13 cellular contexts compared by ENCODE assay signal in genomic region chr6:7171119-7171518, GRCh38.
DNase-seq lines count a peak whose midpoint lies in the region; ATAC-seq and TF ChIP-seq lines count a peak whose summit lies in the region.
"Had no signal": no experiment of that assay in that cellular context is flagged by ENCODE, and none has a peak within 500 bp of the region (broad histone marks: within the 10 kb centered on the region; RNA-seq: fewer than 3 reads in every experiment).

No MANE protein-coding gene starts in this region.

- TF ChIP-seq RAD21 in liver (IDR thresholded peaks at IDR 0.05), result peak; percentile 59 to 78

- in situ Hi-C loops in transverse colon (cut with MboI; ENCODE audit: low pct_ligation_motif_present in 1 of 4, low pct_unique_long_range_greater_than_20kb in 1 of 4, low sequenced_read_pairs in 3 of 4), result no loop called here

- H3K4me3 Mint-ChIP-seq in activated naive CD4-positive, alpha-beta T cell treated with anti-CD3 and anti-CD28 coated beads, Interleukin-2, amount 50 U/mL, for 24 hours, result no peak overlapping the region
- H3K4me3 Mint-ChIP-seq: activated CD4-positive, alpha-beta memory T cell treated with anti-CD3 and anti-CD28 coated beads for 36 hours; activated naive CD4-positive, alpha-beta T cell treated with anti-CD3 and anti-CD28 coated beads, Interleukin-2, amount 10 ng/mL, durations not matched to agents 7 days and 5 days; natural killer cell had no signal

- no peak for TF ChIP-seq EP300 in transverse colon (IDR thresholded peaks at IDR 0.05; ENCODE audit: low read depth)

- H3K9ac ChIP-seq in liver (ENCODE audit: low read depth in 1 of 2, low read length in 2 of 2), result peak overlapping the region in 1 of 2 donors; percentile 18

- intact Hi-C loops in transverse colon (cut with DNase I; ENCODE audit: low total_unique reads), result no loop called here

- no peaks in the 10 kb centered on the region for H3K9me3 ChIP-seq in liver (ENCODE audit: control insufficient read depth in 4 of 4, low read length in 3 of 4)
- no peaks in the 10 kb centered on the region for H3K9me3 ChIP-seq in transverse colon

- peak overlapping the region; percentile 67 for H3K27ac Mint-ChIP-seq in activated naive CD4-positive, alpha-beta T cell treated with anti-CD3 and anti-CD28 coated beads, Interleukin-2, amount 50 U/mL, for 24 hours
- H3K27ac Mint-ChIP-seq: activated CD4-positive, alpha-beta memory T cell treated with anti-CD3 and anti-CD28 coated beads for 36 hours; activated naive CD4-positive, alpha-beta T cell treated with anti-CD3 and anti-CD28 coated beads, Interleukin-2, amount 10 ng/mL, durations not matched to agents 7 days and 5 days had no signal

- no peaks in the 10 kb centered on the region for H3K27me3 ChIP-seq in liver (ENCODE audit: control insufficient read depth in 4 of 4, insufficient read depth in 4 of 4, low read length in 3 of 4)
- no peaks in the 10 kb centered on the region for H3K27me3 ChIP-seq in transverse colon

- no peak for TF ChIP-seq POLR2A in transverse colon (IDR thresholded peaks at IDR 0.05)

- H3K4me1 ChIP-seq in liver (ENCODE audit: control insufficient read depth in 4 of 4, insufficient read depth in 4 of 4, low read length in 3 of 4), result peaks cover 27 to 67% (median 61%) of the 10 kb centered on the region in 4 donors
- H3K4me1 ChIP-seq in transverse colon, result peaks cover 42 to 71% (median 55%) of the 10 kb centered on the region in 4 donors

- no peaks in the 10 kb centered on the region for H3K36me3 Mint-ChIP-seq in activated naive CD4-positive, alpha-beta T cell treated with anti-CD3 and anti-CD28 coated beads, Interleukin-2, amount 50 U/mL, for 24 hours
- H3K36me3 Mint-ChIP-seq: activated CD4-positive, alpha-beta memory T cell treated with anti-CD3 and anti-CD28 coated beads for 36 hours; activated naive CD4-positive, alpha-beta T cell treated with anti-CD3 and anti-CD28 coated beads, Interleukin-2, amount 10 ng/mL, durations not matched to agents 7 days and 5 days; natural killer cell had no signal

- 35% methylated on average over 10 of the region's 10 CpGs for WGBS in liver
- 62 to 78% methylated on average over 3 to 10 of the region's 10 CpGs for WGBS in transverse colon (ENCODE audit: low coverage in 1 of 2), 2 donors

- H3K4me3 ChIP-seq in liver (ENCODE audit: low read depth in 1 of 3, low read length in 3 of 3) (no peak overlapping the region), transverse colon (no peak overlapping the region)

- no peaks in the 10 kb centered on the region for H3K36me3 ChIP-seq in liver (ENCODE audit: control insufficient read depth in 4 of 4, insufficient read depth in 3 of 4, low read depth in 1 of 4, low read length in 3 of 4)
- no peaks in the 10 kb centered on the region for H3K36me3 ChIP-seq in transverse colon

- no peak for ATAC-seq in HG03175 (IDR thresholded peaks at IDR 0.05; ENCODE audit: unreplicated experiment)
- ATAC-seq: natural killer cell had no signal

- no peaks in the 10 kb centered on the region for H3K27me3 Mint-ChIP-seq in activated naive CD4-positive, alpha-beta T cell treated with anti-CD3 and anti-CD28 coated beads, Interleukin-2, amount 50 U/mL, for 24 hours
- H3K27me3 Mint-ChIP-seq: activated CD4-positive, alpha-beta memory T cell treated with anti-CD3 and anti-CD28 coated beads for 36 hours; activated naive CD4-positive, alpha-beta T cell treated with anti-CD3 and anti-CD28 coated beads, Interleukin-2, amount 10 ng/mL, durations not matched to agents 7 days and 5 days had no signal

- no peaks in the 10 kb centered on the region for H3K9me3 Mint-ChIP-seq in activated naive CD4-positive, alpha-beta T cell treated with anti-CD3 and anti-CD28 coated beads, Interleukin-2, amount 50 U/mL, for 24 hours
- H3K9me3 Mint-ChIP-seq: activated CD4-positive, alpha-beta memory T cell treated with anti-CD3 and anti-CD28 coated beads for 36 hours; activated naive CD4-positive, alpha-beta T cell treated with anti-CD3 and anti-CD28 coated beads, Interleukin-2, amount 10 ng/mL, durations not matched to agents 7 days and 5 days; natural killer cell had no signal

- no peak for TF ChIP-seq CTCF in liver (IDR thresholded peaks at IDR 0.05; ENCODE audit: low read depth, low read length, missing input control)
- no peak for TF ChIP-seq CTCF in transverse colon (IDR thresholded peaks at IDR 0.05)
- TF ChIP-seq CTCF in GM10266 (IDR thresholded peaks at IDR 0.05; ENCODE audit: control insufficient read depth, insufficient read depth, low read depth, missing control alignments), result no peak

- peaks cover 41% of the 10 kb centered on the region for H3K4me1 Mint-ChIP-seq in activated naive CD4-positive, alpha-beta T cell treated with anti-CD3 and anti-CD28 coated beads, Interleukin-2, amount 50 U/mL, for 24 hours

- H3K27ac ChIP-seq in liver (ENCODE audit: low read depth in 1 of 2, low read length in 2 of 2) (peak overlapping the region; percentile 64 to 79), transverse colon (peak overlapping the region; percentile 45 to 70 (median 63)), caudate nucleus (ENCODE audit: low read depth, low read length) (no peak overlapping the region)

- no peak for DNase-seq in activated naive CD4-positive, alpha-beta T cell (lab: John Stamatoyannopoulos, UW)
- peak; percentile 32 to 60 for DNase-seq in SHP77 (lab: John Stamatoyannopoulos, UW)
- peak; percentile 77 for DNase-seq in transverse colon
- DNase-seq in GM10266 (ENCODE audit: extremely low spot score), result no peak
- DNase-seq in caudate nucleus (lab: John Stamatoyannopoulos, UW), result no peak
- DNase-seq: activated CD4-positive, alpha-beta memory T cell treated with anti-CD3 and anti-CD28 coated beads for 36 hours; activated naive CD4-positive, alpha-beta T cell treated with anti-CD3 and anti-CD28 coated beads, Interleukin-2, amount 10 ng/mL, durations not matched to agents 7 days and 5 days; DND-41; natural killer cell; NCI-H446 treated with DMSO at 0.1 percent for 48 hours had no signal

TF ChIP-seq in liver, 16 proteins besides CTCF, POLR2A, EP300 and RAD21 (continues in another document):
- TF ChIP-seq HNF4G (IDR thresholded peaks at IDR 0.05) (peak; percentile 100), YY1 (IDR thresholded peaks at IDR 0.05) (peak; percentile 90), JUND (IDR thresholded peaks at IDR 0.05) (peak; percentile 86 to 87), TAF1 (conservative IDR thresholded peaks at IDR 0.05) (no peak), GABPA (IDR thresholded peaks at IDR 0.05 in 1 of 2, conservative IDR thresholded peaks at IDR 0.05 in 1 of 2) (peak; percentile 39 to 75), ATF3 (IDR thresholded peaks at IDR 0.05) (peak; percentile 45), RXRA (IDR thresholded peaks at IDR 0.05) (peak; percentile 98 to 99), EGR1 (IDR thresholded peaks at IDR 0.05; ENCODE audit: low read depth in 2 of 2) (peak in 1 of 2 donors; percentile 66), ZBTB33 (IDR thresholded peaks at IDR 0.05) (peak; percentile 66), SP1 (IDR thresholded peaks at IDR 0.05) (peak; percentile 99), HNF4A (conservative IDR thresholded peaks at IDR 0.05) (peak; percentile 100), FOXA2 (IDR thresholded peaks at IDR 0.05) (peak; percentile 50), MAX (IDR thresholded peaks at IDR 0.05) (peak; percentile 93), FOXA1 (IDR thresholded peaks at IDR 0.05) (no peak), REST (IDR thresholded peaks at IDR 0.05) (peak; percentile 64)

Comparison
In these comparisons a context has a peak if more than half of its experiments do, and no peak if none do; other contexts are left out.
1. DNase-seq: peak in SHP77 (2 of 2) and transverse colon (single experiment); none in activated naive CD4-positive, alpha-beta T cell (0 of 4), GM10266 (single experiment) and caudate nucleus (0 of 61).